In genomic region chr1:23020731-23021130, GRCh38 we compare ENCODE assay signal across 9 cellular contexts. TPM values are rescaled to one million over a fixed set of nuclear protein-coding genes. Genes with fewer than 3 reads are reported as not detected.
A peak's percentile ranks its signal among the peaks of the same experiment; 100 is the strongest.
DNase-seq lines count a peak whose midpoint lies in the region; ATAC-seq, FAIRE-seq and TF ChIP-seq lines count a peak whose summit lies in the region.
"Had no signal": no experiment of that assay in that cellular context is flagged by ENCODE, and none has a peak within 500 bp of the region (broad histone marks: within the 10 kb centered on the region; RNA-seq: fewer than 3 reads in every experiment).

No MANE protein-coding gene starts in this region.

- no peak for TF ChIP-seq CTCF in BJ (IDR thresholded peaks at IDR 0.05; ENCODE audit: insufficient read depth, low read depth, low read length)
- TF ChIP-seq CTCF in bronchial epithelial cell (IDR thresholded peaks at IDR 0.05; ENCODE audit: insufficient read depth, low read length, severe bottlenecking) = no peak

- no peak for FAIRE-seq in bronchial epithelial cell (lab: Jason Lieb, UNC)
- FAIRE-seq: colon had no signal

- CTCF ChIA-PET in BJ (lab: Yijun Ruan, JAX) = no interaction called here

- no peaks in the 10 kb centered on the region for H3K27me3 ChIP-seq in BJ (ENCODE audit: control insufficient read depth, insufficient read depth, low read length)
- H3K27me3 ChIP-seq in bronchial epithelial cell (ENCODE audit: control insufficient read depth, insufficient read depth, low read length) = no peaks in the 10 kb centered on the region

- H3K4me1 Mint-ChIP-seq in naive thymus-derived CD8-positive, alpha-beta T cell = peaks cover 24 to 62% (median 53%) of the 10 kb centered on the region in 4 donors

- POLR2A ChIA-PET in BJ (lab: Charles Lee) = interaction anchor here (0.6 kb wide), 1 partner anchor 960 kb away, joined by 3 read pairs; no protein-coding TSS in a partner anchor
- POLR2A ChIA-PET in naive thymus-derived CD8-positive, alpha-beta T cell (lab: Charles Lee) = interaction anchor here (1.3 kb wide), 1 partner anchor 29 kb away, joined by 3 read pairs; no protein-coding TSS in a partner anchor

- H3K4me3 ChIP-seq in BJ (ENCODE audit: low read depth, low read length) = peak overlapping the region; percentile 93
- peak overlapping the region; percentile 96 for H3K4me3 ChIP-seq in bronchial epithelial cell (ENCODE audit: low read depth, low read length)

- in situ Hi-C loops in KBM-7 (cut with MboI; ENCODE audit: low pct_unique_long_range_greater_than_20kb, low sequenced_read_pairs) = no loop called here

- ATAC-seq in naive thymus-derived CD8-positive, alpha-beta T cell = no peak
- no peak for ATAC-seq in GM18861 (IDR thresholded peaks at IDR 0.05; ENCODE audit: unreplicated experiment)

- H3K4me3 Mint-ChIP-seq in naive thymus-derived CD8-positive, alpha-beta T cell = peak overlapping the region; percentile 83 to 99 (median 94)

- no peaks in the 10 kb centered on the region for H3K27me3 Mint-ChIP-seq in naive thymus-derived CD8-positive, alpha-beta T cell

- DNase-seq in BJ (ENCODE audit: low read depth) (no peak), KBM-7 (peak; percentile 27), bronchial epithelial cell (ENCODE audit: low read depth) (no peak), Ammon's horn (ENCODE audit: low spot score) (no peak), NCI-H774 (lab: John Stamatoyannopoulos, UW) (no peak)
- DNase-seq in naive thymus-derived CD8-positive, alpha-beta T cell = no peak
- no peak for DNase-seq in activated CD4-positive, alpha-beta T cell treated with anti-CD3 and anti-CD28 coated beads, Interleukin-2, amount 50 U/mL, for 1 hour

- peak overlapping the region in 7 of 10 donors; percentile 3 to 94 (median 87) for H3K27ac Mint-ChIP-seq in naive thymus-derived CD8-positive, alpha-beta T cell

- peaks cover 2 to 14% (median 11%) of the 10 kb centered on the region in 3 donors for H3K36me3 Mint-ChIP-seq in naive thymus-derived CD8-positive, alpha-beta T cell

- H3K36me3 ChIP-seq in BJ (ENCODE audit: control insufficient read depth, insufficient read depth, low read length) (no peaks in the 10 kb centered on the region), bronchial epithelial cell (ENCODE audit: control insufficient read depth, insufficient read depth, low read length) (no peaks in the 10 kb centered on the region)

- peaks cover 0 to 15% (median 6%) of the 10 kb centered on the region in 9 donors for H3K9me3 Mint-ChIP-seq in naive thymus-derived CD8-positive, alpha-beta T cell

RNA-seq across cellular contexts. Expression of gene KDM1A, which starts 1.5 kb away (rescaled TPM):
- 52.2 and 58.5 TPM in 2 replicates for polyA plus RNA-seq in BJ (2011; rRNA removed)
- 45.3 and 47.7 TPM in 2 replicates for polyA minus RNA-seq in BJ (2011; rRNA and poly(A)+ RNA removed)
- 69.8 and 71.1 TPM in 2 replicates for total RNA-seq in bronchial epithelial cell
- 10 to 100 TPM; 60.9 TPM for total RNA-seq in naive thymus-derived CD8-positive, alpha-beta T cell
- 10 to 100 TPM; 40.6 to 59.0 (median 48.6) TPM for polyA plus RNA-seq in naive thymus-derived CD8-positive, alpha-beta T cell

RNA-seq across cellular contexts. Expression of gene TEX46, which starts 5.1 kb away (rescaled TPM):
- not detected in 2 replicates for polyA plus RNA-seq in BJ (2011; rRNA removed)
- not detected in 2 replicates for polyA minus RNA-seq in BJ (2011; rRNA and poly(A)+ RNA removed)
- not detected in 2 replicates for total RNA-seq in bronchial epithelial cell
- total RNA-seq in naive thymus-derived CD8-positive, alpha-beta T cell = under 1 TPM in 1 of 2 experiments, not detected in 1; 0.83 TPM
- polyA plus RNA-seq in naive thymus-derived CD8-positive, alpha-beta T cell = not detected

RNA-seq across cellular contexts. Expression of gene LACTBL1, which starts 48.1 kb away (rescaled TPM):
- polyA plus RNA-seq in BJ (2011; rRNA removed) = not detected in 2 replicates
- not detected in 2 replicates for polyA minus RNA-seq in BJ (2011; rRNA and poly(A)+ RNA removed)
- total RNA-seq in bronchial epithelial cell = not detected in 2 replicates
- not detected for total RNA-seq in naive thymus-derived CD8-positive, alpha-beta T cell
- not detected for polyA plus RNA-seq in naive thymus-derived CD8-positive, alpha-beta T cell
